In the genomic region with DNA sequence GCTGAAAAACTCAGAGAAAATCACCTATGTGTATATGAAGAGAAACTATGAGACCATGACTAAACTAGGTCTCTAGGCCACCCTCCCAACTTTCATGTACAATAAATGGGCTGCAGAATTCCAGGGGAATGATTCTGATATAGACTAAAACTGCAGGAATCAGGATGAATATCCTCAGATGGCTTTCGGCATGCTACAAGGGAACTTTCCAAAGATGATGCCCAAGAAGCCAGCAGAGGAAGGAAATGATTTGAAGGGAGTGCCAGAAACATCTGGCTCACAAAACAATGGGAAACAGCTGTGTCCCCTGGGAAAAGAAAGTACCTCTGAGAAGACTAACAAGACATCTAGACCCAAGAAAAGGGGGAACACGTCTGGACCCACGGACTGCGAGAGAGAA, we compare ENCODE assay signal across 19 cellular contexts. TPM values are rescaled to one million over a fixed set of nuclear protein-coding genes. Genes with fewer than 3 reads are reported as not detected.
DNase-seq lines count a peak whose midpoint lies in the region; ATAC-seq and TF ChIP-seq lines count a peak whose summit lies in the region.
"Had no signal": no experiment of that assay in that cellular context is flagged by ENCODE, and none has a peak within 500 bp of the region (broad histone marks: within the 10 kb centered on the region; RNA-seq: fewer than 3 reads in every experiment).

No MANE protein-coding gene starts in this region.

- H3K36me3 ChIP-seq in fibroblast of lung (ENCODE audit: control insufficient read depth, insufficient read depth, low read length) (no peaks in the 10 kb centered on the region), gastrocnemius medialis (no peaks in the 10 kb centered on the region)

- peaks cover 86% of the 10 kb centered on the region for H3K4me1 Mint-ChIP-seq in activated naive CD4-positive, alpha-beta T cell treated with anti-CD3 and anti-CD28 coated beads, Interleukin-2, amount 50 U/mL, for 24 hours
- peaks cover 12% of the 10 kb centered on the region for H3K4me1 Mint-ChIP-seq in activated T-helper 1 cell treated with anti-CD3 and anti-CD28 coated beads, Interleukin-12 subunit alpha, Interleukin-12 subunit beta, Interleukin-2, Interleukin-4 antibody, amounts not matched to agents 30 ng/mL and 10 ng/mL and 1 ng/mL, durations not matched to agents 14 hours and 24 hours and 36 hours (ENCODE audit: low read depth)

- H3K4me3 ChIP-seq in fibroblast of lung (replicated peaks in 1 of 4; ENCODE audit: control extremely low read depth in 1 of 4, insufficient read depth in 1 of 4, low read depth in 3 of 4, low read length in 4 of 4) (no peak overlapping the region), gastrocnemius medialis (no peak overlapping the region), lower leg skin (ENCODE audit: low read depth, poor library complexity, severe bottlenecking) (no peak overlapping the region)

- TF ChIP-seq POLR2A in gastrocnemius medialis (IDR thresholded peaks at IDR 0.05): no peak
- no peak for TF ChIP-seq POLR2A in lower leg skin (IDR thresholded peaks at IDR 0.05)

- DNase-seq in activated naive CD4-positive, alpha-beta T cell (lab: John Stamatoyannopoulos, UW): no peak
- no peak for DNase-seq in activated T-helper 1 cell treated with anti-CD3 and anti-CD28 coated beads, Interleukin-12 subunit alpha, Interleukin-12 subunit beta, Interleukin-2, Interleukin-4 antibody, amounts not matched to agents 30 ng/mL and 10 ng/mL and 1 ng/mL, durations not matched to agents 14 hours and 24 hours and 36 hours (ENCODE audit: low spot score)
- DNase-seq in fibroblast of lung (ENCODE audit: low read depth in 2 of 2) (no peak), gastrocnemius medialis (no peak), GOT3 (lab: John Stamatoyannopoulos, UW) (no peak), lower leg skin (ENCODE audit: low spot score in 2 of 2) (no peak)
- DNase-seq: 8988T, AML-193, DND-41, GF-D8, KBM-7, NCI-H1048, NCI-H1694 treated with DMSO at 0.1 percent for 48 hours, NCI-H446, NCI-H748 treated with DMSO at 0.1 percent for 48 hours had no signal

- H3K27me3 ChIP-seq in fibroblast of lung (ENCODE audit: control insufficient read depth, insufficient read depth, low read length) (no peaks in the 10 kb centered on the region), gastrocnemius medialis (no peaks in the 10 kb centered on the region)

- H3K9me3 ChIP-seq in fibroblast of lung (ENCODE audit: control insufficient read depth, insufficient read depth, low read depth, low read length): no peaks in the 10 kb centered on the region
- no peaks in the 10 kb centered on the region for H3K9me3 ChIP-seq in gastrocnemius medialis

- H3K9me3 Mint-ChIP-seq in activated naive CD4-positive, alpha-beta T cell treated with anti-CD3 and anti-CD28 coated beads, Interleukin-2, amount 50 U/mL, for 24 hours: no peaks in the 10 kb centered on the region
- peaks cover 3% of the 10 kb centered on the region for H3K9me3 Mint-ChIP-seq in activated T-helper 1 cell treated with anti-CD3 and anti-CD28 coated beads, Interleukin-12 subunit alpha, Interleukin-12 subunit beta, Interleukin-2, Interleukin-4 antibody, amounts not matched to agents 30 ng/mL and 10 ng/mL and 1 ng/mL, durations not matched to agents 14 hours and 24 hours and 36 hours

- no peak overlapping the region for H2AFZ ChIP-seq in fibroblast of lung (ENCODE audit: low read length)

- in situ Hi-C loops in gastrocnemius medialis (cut with MboI; ENCODE audit: low sequenced_read_pairs in 4 of 4): loop anchor here in 2 of 4 donors (10.0 to 25.0 kb wide), 2 partner anchors 302 to 304 kb away; no protein-coding TSS in a partner anchor

- no peak overlapping the region for H3K27ac ChIP-seq in fibroblast of lung (ENCODE audit: insufficient read depth, low read length)
- peak overlapping the region in 3 of 4 donors; percentile 13 to 55 (median 23) for H3K27ac ChIP-seq in gastrocnemius medialis
- H3K27ac ChIP-seq: HL-60 had no signal

- no peaks in the 10 kb centered on the region for H3K27me3 Mint-ChIP-seq in activated naive CD4-positive, alpha-beta T cell treated with anti-CD3 and anti-CD28 coated beads, Interleukin-2, amount 50 U/mL, for 24 hours
- H3K27me3 Mint-ChIP-seq in activated T-helper 1 cell treated with anti-CD3 and anti-CD28 coated beads, Interleukin-12 subunit alpha, Interleukin-12 subunit beta, Interleukin-2, Interleukin-4 antibody, amounts not matched to agents 30 ng/mL and 10 ng/mL and 1 ng/mL, durations not matched to agents 14 hours and 24 hours and 36 hours (ENCODE audit: insufficient read depth): no peaks in the 10 kb centered on the region

- intact Hi-C loops in activated T-helper 1 cell treated with anti-CD3 and anti-CD28 coated beads, Interleukin-12 subunit alpha, Interleukin-12 subunit beta, Interleukin-2, Interleukin-4 antibody, amounts not matched to agents 30 ng/mL and 10 ng/mL and 1 ng/mL, durations not matched to agents 14 hours and 24 hours and 36 hours (cut with micrococcal nuclease): no loop called here
- intact Hi-C loops in gastrocnemius medialis (cut with DNase I; ENCODE audit: low total_unique reads): no loop called here
- intact Hi-C loops in lower leg skin (cut with DNase I; ENCODE audit: low total_unique reads): no loop called here

- no peak for TF ChIP-seq CTCF in fibroblast of lung (conservative IDR thresholded peaks at IDR 0.05 in 1 of 2, IDR thresholded peaks at IDR 0.05 in 1 of 2; ENCODE audit: low read depth in 1 of 2, low read length in 2 of 2)
- no peak for TF ChIP-seq CTCF in gastrocnemius medialis (IDR thresholded peaks at IDR 0.05 in 4 of 5, conservative IDR thresholded peaks at IDR 0.05 in 1 of 5)
- no peak for TF ChIP-seq CTCF in lower leg skin (IDR thresholded peaks at IDR 0.05)

- H3K4me1 ChIP-seq in fibroblast of lung (ENCODE audit: control insufficient read depth, extremely low read depth, insufficient read depth, low read length) (no peaks in the 10 kb centered on the region), gastrocnemius medialis (peaks cover 76 to 85% of the 10 kb centered on the region in 2 donors)

- ATAC-seq in gastrocnemius medialis: no peak
- no peak for ATAC-seq in GM21576 (IDR thresholded peaks at IDR 0.05; ENCODE audit: unreplicated experiment)
- ATAC-seq: Right ventricle myocardium inferior had no signal

- H3K4me3 Mint-ChIP-seq in activated naive CD4-positive, alpha-beta T cell treated with anti-CD3 and anti-CD28 coated beads, Interleukin-2, amount 50 U/mL, for 24 hours: no peak overlapping the region
- no peak overlapping the region for H3K4me3 Mint-ChIP-seq in activated T-helper 1 cell treated with anti-CD3 and anti-CD28 coated beads, Interleukin-12 subunit alpha, Interleukin-12 subunit beta, Interleukin-2, Interleukin-4 antibody, amounts not matched to agents 30 ng/mL and 10 ng/mL and 1 ng/mL, durations not matched to agents 14 hours and 24 hours and 36 hours

- H4K20me1 ChIP-seq in fibroblast of lung (ENCODE audit: control insufficient read depth, extremely low read depth, insufficient read depth, low read length): no peaks in the 10 kb centered on the region

- no peak overlapping the region for H3K9ac ChIP-seq in fibroblast of lung (ENCODE audit: insufficient read depth, low read length)

- peak overlapping the region; percentile 2 for H3K4me2 ChIP-seq in fibroblast of lung (ENCODE audit: extremely low read depth, insufficient read depth, low read length)

- H3K36me3 Mint-ChIP-seq in activated naive CD4-positive, alpha-beta T cell treated with anti-CD3 and anti-CD28 coated beads, Interleukin-2, amount 50 U/mL, for 24 hours: peaks cover 26% of the 10 kb centered on the region
- peaks cover 25% of the 10 kb centered on the region for H3K36me3 Mint-ChIP-seq in activated T-helper 1 cell treated with anti-CD3 and anti-CD28 coated beads, Interleukin-12 subunit alpha, Interleukin-12 subunit beta, Interleukin-2, Interleukin-4 antibody, amounts not matched to agents 30 ng/mL and 10 ng/mL and 1 ng/mL, durations not matched to agents 14 hours and 24 hours and 36 hours (ENCODE audit: low read depth)

- WGBS in lower leg skin, 2 donors: 39 to 65% methylated on average over 4 of the region's 4 CpGs

- H3K79me2 ChIP-seq in fibroblast of lung (ENCODE audit: control insufficient read depth, insufficient read depth, low read length): peaks cover 3% of the 10 kb centered on the region

- H3K27ac Mint-ChIP-seq in activated naive CD4-positive, alpha-beta T cell treated with anti-CD3 and anti-CD28 coated beads, Interleukin-2, amount 50 U/mL, for 24 hours: peak overlapping the region; percentile 46
- H3K27ac Mint-ChIP-seq in activated T-helper 1 cell treated with anti-CD3 and anti-CD28 coated beads, Interleukin-12 subunit alpha, Interleukin-12 subunit beta, Interleukin-2, Interleukin-4 antibody, amounts not matched to agents 30 ng/mL and 10 ng/mL and 1 ng/mL, durations not matched to agents 14 hours and 24 hours and 36 hours: peak overlapping the region; percentile 27

RNA-seq across cellular contexts. Expression of gene PLN, which starts 41.1 kb away (rescaled TPM):
- not detected in 2 replicates for total RNA-seq in activated T-helper 1 cell treated with anti-CD3 and anti-CD28 coated beads, Interleukin-12 subunit alpha, Interleukin-12 subunit beta, Interleukin-2, Interleukin-4 antibody, amounts not matched to agents 30 ng/mL and 10 ng/mL and 1 ng/mL, durations not matched to agents 14 hours and 24 hours and 36 hours
- total RNA-seq in fibroblast of lung: 1.0 and 2.0 TPM in 2 replicates
- 0.56 and 1.3 TPM in 2 replicates for polyA plus RNA-seq in fibroblast of lung
- polyA plus RNA-seq in fibroblast of lung (2012): 0.41 and 0.61 TPM in 2 replicates
- not detected in 2 replicates for polyA minus RNA-seq in fibroblast of lung (ENCODE audit: low replicate concordance)
- 100 to 1,000 TPM in 3 of 4 donors, 10 to 100 TPM in 1; 49.6 to 278 (median 202) TPM for total RNA-seq in gastrocnemius medialis
- total RNA-seq in lower leg skin: 10 to 100 TPM in 1 of 4 donors, 1 to 10 TPM in 3; 1.8 to 10.5 (median 3.1) TPM

Comparison
In these comparisons a context has a peak if more than half of its experiments do, and no peak if none do; other contexts are left out.
1. RNA of gene PLN, which starts 41.1 kb away (total RNA-seq): 49.6 to 278 TPM in gastrocnemius medialis; 1.8 to 10.5 TPM in lower leg skin, 1.0 to 2.0 TPM in fibroblast of lung and not detected in activated T-helper 1 cell treated with anti-CD3 and anti-CD28 coated beads, Interleukin-12 subunit alpha, Interleukin-12 subunit beta, Interleukin-2, Interleukin-4 antibody, amounts not matched to agents 30 ng/mL and 10 ng/mL and 1 ng/mL, durations not matched to agents 14 hours and 24 hours and 36 hours; every median in the first group is over 4 times any median in the second.